Comparison of ENCODE assay signal across 11 cellular contexts in the genomic region with DNA sequence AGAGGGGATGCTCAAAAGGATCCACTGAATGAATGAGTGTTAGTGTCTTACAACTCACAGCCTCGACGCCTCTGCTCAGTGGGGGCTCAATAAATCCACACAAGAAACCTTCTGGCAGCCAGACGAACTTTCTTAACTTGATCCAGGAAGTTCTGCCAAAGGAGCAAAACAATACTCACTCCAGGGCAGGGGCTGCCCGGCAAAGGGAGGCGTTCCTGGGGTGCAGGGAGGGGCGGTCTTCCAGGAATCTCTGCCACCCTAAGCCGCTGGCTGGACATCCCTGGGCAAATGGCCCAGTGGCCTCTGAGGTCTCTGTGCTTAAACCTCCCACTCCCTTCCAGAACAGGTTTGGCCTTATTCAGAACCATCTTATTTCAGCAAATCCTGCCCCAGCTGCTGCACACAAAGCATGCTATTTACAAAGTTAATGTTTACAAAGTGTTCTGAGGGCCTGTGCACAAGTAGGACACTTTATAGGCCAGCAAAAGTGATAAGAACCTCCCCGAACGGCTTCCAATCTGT. TPM values are rescaled to one million over a fixed set of nuclear protein-coding genes. Genes with fewer than 3 reads are reported as not detected.
DNase-seq lines count a peak whose midpoint lies in the region; ATAC-seq and TF ChIP-seq lines count a peak whose summit lies in the region.
"Had no signal": no experiment of that assay in that cellular context is flagged by ENCODE, and none has a peak within 500 bp of the region (broad histone marks: within the 10 kb centered on the region; RNA-seq: fewer than 3 reads in every experiment).

No MANE protein-coding gene starts in this region.

- H3K27ac Mint-ChIP-seq in endothelial cell (ENCODE audit: unreplicated experiment) = no peak overlapping the region

- DNase-seq in DMS53 (lab: John Stamatoyannopoulos, UW) = peak; percentile 74
- DNase-seq in ascending aorta (ENCODE audit: low spot score in 2 of 2) = no peak
- peak; percentile 42 to 70 for DNase-seq in left colon
- DNase-seq in sigmoid colon = no peak
- no peak for DNase-seq in endothelial cell (ENCODE audit: low spot score)
- DNase-seq in AG08395 (ENCODE audit: low spot score) = no peak
- DNase-seq: activated CD4-positive, CD25-positive, alpha-beta regulatory T cell; NCI-H446 treated with DMSO at 0.1 percent for 48 hours had no signal

- peak in 2 of 4 donors; percentile 19 to 51 for TF ChIP-seq EP300 in sigmoid colon (IDR thresholded peaks at IDR 0.05)

- H3K4me1 ChIP-seq in ascending aorta (peaks cover 4 to 14% of the 10 kb centered on the region in 2 donors), sigmoid colon (peaks cover 0 to 22% (median 14%) of the 10 kb centered on the region in 4 donors)

- TF ChIP-seq POLR2A in sigmoid colon (IDR thresholded peaks at IDR 0.05) = no peak

- no peaks in the 10 kb centered on the region for H3K36me3 Mint-ChIP-seq in endothelial cell (ENCODE audit: low read depth, unreplicated experiment)

- H3K4me3 ChIP-seq in ascending aorta (peak overlapping the region in 1 of 2 donors; percentile 16), sigmoid colon (no peak overlapping the region)

- ATAC-seq in left colon (peak; percentile 91), HG03571 (IDR thresholded peaks at IDR 0.05; ENCODE audit: unreplicated experiment) (no peak), GM21515 (IDR thresholded peaks at IDR 0.05; ENCODE audit: unreplicated experiment) (no peak)

- TF ChIP-seq CTCF in ascending aorta (IDR thresholded peaks at IDR 0.05) (no peak), sigmoid colon (IDR thresholded peaks at IDR 0.05) (no peak), endothelial cell (IDR thresholded peaks at IDR 0.05; ENCODE audit: unreplicated experiment) (no peak)

- intact Hi-C loops in ascending aorta (cut with DNase I) = no loop called here
- intact Hi-C loops in left colon (cut with DNase I, micrococcal nuclease) = no loop called here
- intact Hi-C loops in sigmoid colon (cut with DNase I) = loop anchor here (5.0 kb wide), 1 partner anchor 50 kb away; no protein-coding TSS in a partner anchor

- H3K27ac ChIP-seq in ascending aorta = peak overlapping the region; percentile 9 to 37
- H3K27ac ChIP-seq in sigmoid colon = peak overlapping the region; percentile 48 to 79 (median 70)

- H3K27me3 ChIP-seq in ascending aorta = no peaks in the 10 kb centered on the region
- no peaks in the 10 kb centered on the region for H3K27me3 ChIP-seq in sigmoid colon

- H3K4me3 Mint-ChIP-seq in endothelial cell (ENCODE audit: unreplicated experiment) = no peak overlapping the region
- H3K4me3 Mint-ChIP-seq: central memory CD8-positive, alpha-beta T cell had no signal

- H3K27me3 Mint-ChIP-seq in endothelial cell (ENCODE audit: unreplicated experiment) = no peaks in the 10 kb centered on the region
- H3K27me3 Mint-ChIP-seq: central memory CD8-positive, alpha-beta T cell had no signal

- H3K36me3 ChIP-seq in ascending aorta = no peaks in the 10 kb centered on the region
- H3K36me3 ChIP-seq in sigmoid colon = no peaks in the 10 kb centered on the region

- H3K4me1 Mint-ChIP-seq in endothelial cell (ENCODE audit: unreplicated experiment) = peaks cover 4% of the 10 kb centered on the region

- H3K9me3 Mint-ChIP-seq in endothelial cell (ENCODE audit: unreplicated experiment) = no peaks in the 10 kb centered on the region
- H3K9me3 Mint-ChIP-seq: central memory CD8-positive, alpha-beta T cell had no signal

- 8 to 35% methylated on average over 9 of the region's 9 CpGs for WGBS in sigmoid colon, 2 donors

- H3K9me3 ChIP-seq in ascending aorta (no peaks in the 10 kb centered on the region), sigmoid colon (no peaks in the 10 kb centered on the region)

RNA-seq across cellular contexts. Expression of a gene that starts 33.0 kb away (rescaled TPM):
- total RNA-seq in ascending aorta (not detected), left colon (1 to 10 TPM; 1.9 to 2.6 TPM), sigmoid colon (1 to 10 TPM in 1 of 4 donors, not detected in 3; 1.1 TPM), endothelial cell (ENCODE audit: unreplicated experiment) (not detected)
- 1 to 10 TPM in 2 of 3 donors, under 1 TPM in 1; 0.90 to 6.2 (median 4.8) TPM for polyA plus RNA-seq in sigmoid colon

Comparison
In these comparisons a context has a peak if more than half of its experiments do, and no peak if none do; other contexts are left out.
1. DNase-seq: peak in DMS53 (single experiment) and left colon (2 of 2); none in ascending aorta (0 of 2), sigmoid colon (single experiment), endothelial cell (single experiment) and AG08395 (single experiment).